ENCODE assay signal across 8 cellular contexts in the genomic region with DNA sequence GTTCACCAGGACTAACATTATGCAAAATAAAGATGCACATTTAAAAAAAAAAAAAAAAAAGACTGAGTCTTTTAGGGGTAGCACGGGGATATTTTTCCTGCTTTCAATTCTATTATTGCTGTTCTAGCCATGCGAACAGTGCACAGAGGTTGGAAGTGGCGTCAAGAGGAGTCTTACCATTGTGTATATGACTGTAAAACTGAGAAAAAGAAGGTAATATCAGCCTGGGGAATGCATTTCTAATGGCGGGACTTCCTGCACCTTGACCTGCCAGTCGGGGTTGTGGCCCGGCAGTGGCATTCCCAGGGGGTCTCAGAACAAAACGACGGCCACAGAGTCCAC. TPM values are rescaled to one million over a fixed set of nuclear protein-coding genes. Genes with fewer than 3 reads are reported as not detected.
DNase-seq lines count a peak whose midpoint lies in the region; ATAC-seq and TF ChIP-seq lines count a peak whose summit lies in the region.

No MANE protein-coding gene starts in this region.

- peak overlapping the region; percentile 14 for H3K27ac Mint-ChIP-seq in T-helper 1 cell treated with Interleukin-12 subunit alpha and Interleukin-12 subunit beta and Interleukin-4 antibody, amounts not matched to agents 30 μg/mL and 1 μg/mL, for 36 hours
- H3K27ac Mint-ChIP-seq in activated CD8-positive, alpha-beta T cell treated with anti-CD3 and anti-CD28 coated beads for 36 hours = no peak overlapping the region
- peak overlapping the region in 1 of 6 donors; percentile 28 for H3K27ac Mint-ChIP-seq in immature natural killer cell
- no peak overlapping the region for H3K27ac Mint-ChIP-seq in stimulated activated memory B cell treated with anti-CD40 and anti-IgM and Interleukin-4, amounts not matched to agents 10 μg/mL and 1 μg/mL and 100 μg/mL, for 72 hours

- DNase-seq in T-helper 1 cell (no peak), immature natural killer cell (no peak), NCI-H2196 (lab: John Stamatoyannopoulos, UW; ENCODE audit: unreplicated experiment) (no peak), KBM-7 (no peak)
- no peak for DNase-seq in activated CD8-positive, alpha-beta T cell treated with anti-CD3 and anti-CD28 coated beads for 36 hours

- peak overlapping the region; percentile 71 for H3K4me3 Mint-ChIP-seq in T-helper 1 cell treated with Interleukin-12 subunit alpha and Interleukin-12 subunit beta and Interleukin-4 antibody, amounts not matched to agents 30 μg/mL and 1 μg/mL, for 36 hours
- peak overlapping the region; percentile 67 for H3K4me3 Mint-ChIP-seq in activated CD8-positive, alpha-beta T cell treated with anti-CD3 and anti-CD28 coated beads for 36 hours
- H3K4me3 Mint-ChIP-seq in immature natural killer cell = peak overlapping the region; percentile 73 to 90 (median 83)
- H3K4me3 Mint-ChIP-seq in stimulated activated memory B cell treated with anti-CD40 and anti-IgM and Interleukin-4, amounts not matched to agents 10 μg/mL and 1 μg/mL and 100 μg/mL, for 72 hours = peak overlapping the region; percentile 71

- H3K9me3 Mint-ChIP-seq in T-helper 1 cell treated with Interleukin-12 subunit alpha and Interleukin-12 subunit beta and Interleukin-4 antibody, amounts not matched to agents 30 μg/mL and 1 μg/mL, for 36 hours = no peaks in the 10 kb centered on the region
- no peaks in the 10 kb centered on the region for H3K9me3 Mint-ChIP-seq in activated CD8-positive, alpha-beta T cell treated with anti-CD3 and anti-CD28 coated beads for 36 hours
- H3K9me3 Mint-ChIP-seq in immature natural killer cell = peaks cover 0 to 7% (median 0%) of the 10 kb centered on the region in 6 donors
- H3K9me3 Mint-ChIP-seq in stimulated activated memory B cell treated with anti-CD40 and anti-IgM and Interleukin-4, amounts not matched to agents 10 μg/mL and 1 μg/mL and 100 μg/mL, for 72 hours = peaks cover 6% of the 10 kb centered on the region

- peaks cover 93% of the 10 kb centered on the region for H3K27me3 Mint-ChIP-seq in T-helper 1 cell treated with Interleukin-12 subunit alpha and Interleukin-12 subunit beta and Interleukin-4 antibody, amounts not matched to agents 30 μg/mL and 1 μg/mL, for 36 hours (ENCODE audit: low read depth)
- H3K27me3 Mint-ChIP-seq in activated CD8-positive, alpha-beta T cell treated with anti-CD3 and anti-CD28 coated beads for 36 hours = peaks cover 86% of the 10 kb centered on the region
- H3K27me3 Mint-ChIP-seq in immature natural killer cell (ENCODE audit: low read depth in 3 of 3) = peaks cover 33 to 58% (median 49%) of the 10 kb centered on the region in 3 donors
- H3K27me3 Mint-ChIP-seq in stimulated activated memory B cell treated with anti-CD40 and anti-IgM and Interleukin-4, amounts not matched to agents 10 μg/mL and 1 μg/mL and 100 μg/mL, for 72 hours = peaks cover 86% of the 10 kb centered on the region

- peaks cover 18% of the 10 kb centered on the region for H3K4me1 Mint-ChIP-seq in T-helper 1 cell treated with Interleukin-12 subunit alpha and Interleukin-12 subunit beta and Interleukin-4 antibody, amounts not matched to agents 30 μg/mL and 1 μg/mL, for 36 hours (ENCODE audit: low read depth)
- peaks cover 20% of the 10 kb centered on the region for H3K4me1 Mint-ChIP-seq in activated CD8-positive, alpha-beta T cell treated with anti-CD3 and anti-CD28 coated beads for 36 hours (ENCODE audit: low read depth)
- peaks cover 28 to 33% of the 10 kb centered on the region in 2 donors for H3K4me1 Mint-ChIP-seq in immature natural killer cell
- peaks cover 33% of the 10 kb centered on the region for H3K4me1 Mint-ChIP-seq in stimulated activated memory B cell treated with anti-CD40 and anti-IgM and Interleukin-4, amounts not matched to agents 10 μg/mL and 1 μg/mL and 100 μg/mL, for 72 hours

- TF ChIP-seq CTCF in activated CD8-positive, alpha-beta T cell treated with anti-CD3 and anti-CD28 coated beads for 36 hours (IDR thresholded peaks at IDR 0.05) = no peak

- no peak for ATAC-seq in activated CD8-positive, alpha-beta T cell treated with anti-CD3 and anti-CD28 coated beads for 36 hours
- ATAC-seq in stimulated activated memory B cell treated with anti-CD40 and anti-IgM and Interleukin-4, amounts not matched to agents 10 μg/mL and 1 μg/mL and 100 μg/mL, for 72 hours = no peak
- no peak for ATAC-seq in GM21360 (IDR thresholded peaks at IDR 0.05; ENCODE audit: unreplicated experiment)

- CTCF ChIA-PET in activated CD8-positive, alpha-beta T cell treated with anti-CD3 and anti-CD28 coated beads for 36 hours (lab: Charles Lee) = no interaction called here

- POLR2A ChIA-PET in activated CD8-positive, alpha-beta T cell treated with anti-CD3 and anti-CD28 coated beads for 36 hours (lab: Charles Lee) = no interaction called here

- in situ Hi-C loops in KBM-7 (cut with MboI; ENCODE audit: low pct_unique_long_range_greater_than_20kb, low sequenced_read_pairs) = no loop called here

- peaks cover 13% of the 10 kb centered on the region for H3K36me3 Mint-ChIP-seq in T-helper 1 cell treated with Interleukin-12 subunit alpha and Interleukin-12 subunit beta and Interleukin-4 antibody, amounts not matched to agents 30 μg/mL and 1 μg/mL, for 36 hours (ENCODE audit: low read depth)
- no peaks in the 10 kb centered on the region for H3K36me3 Mint-ChIP-seq in activated CD8-positive, alpha-beta T cell treated with anti-CD3 and anti-CD28 coated beads for 36 hours (ENCODE audit: low read depth)
- H3K36me3 Mint-ChIP-seq in immature natural killer cell = peaks cover 0 to 3% (median 0%) of the 10 kb centered on the region in 3 donors
- no peaks in the 10 kb centered on the region for H3K36me3 Mint-ChIP-seq in stimulated activated memory B cell treated with anti-CD40 and anti-IgM and Interleukin-4, amounts not matched to agents 10 μg/mL and 1 μg/mL and 100 μg/mL, for 72 hours

- intact Hi-C loops in activated CD8-positive, alpha-beta T cell treated with anti-CD3 and anti-CD28 coated beads for 36 hours (cut with micrococcal nuclease) = no loop called here

RNA-seq across cellular contexts. Expression of gene VAX2, which starts 13.2 kb away (rescaled TPM):
- total RNA-seq in activated CD8-positive, alpha-beta T cell treated with anti-CD3 and anti-CD28 coated beads for 36 hours = not detected
- polyA plus RNA-seq in immature natural killer cell = not detected

RNA-seq across cellular contexts. Expression of gene ATP6V1B1, which starts 48.5 kb away (rescaled TPM):
- total RNA-seq in activated CD8-positive, alpha-beta T cell treated with anti-CD3 and anti-CD28 coated beads for 36 hours = not detected
- not detected for polyA plus RNA-seq in immature natural killer cell

RNA-seq across cellular contexts. Expression of gene CD207, which starts 51.6 kb away (rescaled TPM):
- total RNA-seq in activated CD8-positive, alpha-beta T cell treated with anti-CD3 and anti-CD28 coated beads for 36 hours = not detected
- polyA plus RNA-seq in immature natural killer cell = under 1 TPM in 2 of 3 donors, not detected in 1; 0.20 TPM
